ENCODE assay signal across 8 cellular contexts in genomic region chr5:141524604-141525597, GRCh38. TPM values are rescaled to one million over a fixed set of nuclear protein-coding genes. Genes with fewer than 3 reads are reported as not detected.
DNase-seq lines count a peak whose midpoint lies in the region; ATAC-seq, FAIRE-seq and TF ChIP-seq lines count a peak whose summit lies in the region.

No MANE protein-coding gene starts in this region.

- DNase-seq in NCI-H146 treated with DMSO at 0.1 percent for 48 hours (lab: John Stamatoyannopoulos, UW; ENCODE audit: unreplicated experiment) (peak; percentile 79), T-helper 9 cell (peak; percentile 48), brain pericyte (ENCODE audit: low read depth, low spot score) (peak; percentile 94), iPS DF 4.7 (ENCODE audit: extremely low read depth, low spot score) (peak; percentile 98), sigmoid colon (peak; percentile 96)

- H3K4me1 ChIP-seq in sigmoid colon: peaks cover 0 to 62% (median 39%) of the 10 kb centered on the region in 4 donors

- H3K9me3 ChIP-seq in sigmoid colon: no peaks in the 10 kb centered on the region

- peak in 1 of 4 donors; percentile 54 for TF ChIP-seq EP300 in sigmoid colon (IDR thresholded peaks at IDR 0.05)

- TF ChIP-seq CTCF in sigmoid colon (IDR thresholded peaks at IDR 0.05): peak; percentile 99 to 100 (median 100)

- intact Hi-C loops in sigmoid colon (cut with DNase I): loop anchor here (1.0 to 5.0 kb wide), 4 partner anchors 16 to 118 kb away; partner anchors contain the start of gene PCDHGB6

- peaks cover 0 to 25% (median 0%) of the 10 kb centered on the region in 4 donors for H3K36me3 ChIP-seq in sigmoid colon

- peak; percentile 95 for FAIRE-seq in A204.1 (lab: Jason Lieb, UNC)

- TF ChIP-seq POLR2A in GM18505 (IDR thresholded peaks at IDR 0.05; ENCODE audit: borderline replicate concordance, extremely low read depth, insufficient read depth, insufficient read length) (no peak), sigmoid colon (IDR thresholded peaks at IDR 0.05) (no peak)

- H3K4me3 ChIP-seq in sigmoid colon: no peak overlapping the region

- 29 to 41% methylated on average over 12 of the region's 12 CpGs for WGBS in sigmoid colon, 2 donors

- no peaks in the 10 kb centered on the region for H3K27me3 ChIP-seq in sigmoid colon

- H3K27ac ChIP-seq in sigmoid colon: peak overlapping the region; percentile 63 to 73 (median 68)

- ATAC-seq in GM18505 (IDR thresholded peaks at IDR 0.05; ENCODE audit: unreplicated experiment) (peak; percentile 45), HG02970 (IDR thresholded peaks at IDR 0.05; ENCODE audit: low FRiP score, unreplicated experiment) (peak; percentile 68)

RNA-seq across cellular contexts. Expression of gene PCDHGC5, which starts 36.0 kb away (rescaled TPM):
- total RNA-seq in sigmoid colon: 1 to 10 TPM; 1.1 to 5.6 (median 3.6) TPM
- under 1 TPM in 2 of 3 donors, not detected in 1; 0.26 to 0.60 TPM for polyA plus RNA-seq in sigmoid colon

RNA-seq across cellular contexts. Expression of gene PCDHGC4, which starts 40.1 kb away (rescaled TPM):
- total RNA-seq in sigmoid colon: 1 to 10 TPM; 2.5 to 8.6 (median 5.2) TPM
- under 1 TPM in 1 of 3 donors, not detected in 2; 0.47 TPM for polyA plus RNA-seq in sigmoid colon

RNA-seq across cellular contexts. Expression of gene PCDHGC3, which starts 49.1 kb away (rescaled TPM):
- 10 to 100 TPM; 31.4 to 47.8 (median 39.4) TPM for total RNA-seq in sigmoid colon
- 10 to 100 TPM in 2 of 3 donors, 1 to 10 TPM in 1; 5.1 to 24.1 (median 23.4) TPM for polyA plus RNA-seq in sigmoid colon

Comparison
In these comparisons a context has a peak if more than half of its experiments do, and no peak if none do; other contexts are left out.
1. DNase-seq: peak in every context shown above with its lines; median percentile 98 in iPS DF 4.7; 96 in sigmoid colon; 94 in brain pericyte; 79 in NCI-H146 treated with DMSO at 0.1 percent for 48 hours; 48 in T-helper 9 cell.